In the genomic region with DNA sequence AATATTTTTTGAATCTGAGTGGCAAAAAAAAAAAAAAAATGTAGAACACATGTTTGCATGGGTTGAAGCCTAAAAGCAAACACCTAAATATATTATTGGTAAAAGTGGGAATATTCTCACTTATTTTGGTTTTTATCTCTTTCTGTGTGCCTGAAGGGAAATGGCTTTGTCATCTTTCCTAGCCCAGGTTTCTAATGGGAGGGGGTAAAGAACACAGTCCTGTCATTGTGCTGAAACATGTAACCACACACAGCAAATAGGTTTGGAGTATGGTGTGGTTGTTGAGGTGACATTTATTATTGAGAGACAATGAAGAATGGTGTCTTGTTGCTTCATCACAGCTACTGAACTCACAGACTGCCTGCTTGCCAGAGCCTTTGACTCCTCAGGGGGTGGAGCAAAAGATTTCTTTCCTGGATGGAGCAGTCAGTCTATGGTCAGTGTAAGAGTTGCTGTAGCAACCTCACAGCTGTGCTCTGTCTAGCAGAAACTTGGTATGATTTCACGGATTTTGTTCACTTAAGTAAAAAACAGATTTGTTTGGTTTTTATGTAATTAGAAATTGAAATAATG, we compare ENCODE assay signal across 9 cellular contexts.
DNase-seq lines count a peak whose midpoint lies in the region; TF ChIP-seq lines count a peak whose summit lies in the region.
"Had no signal": no experiment of that assay in that cellular context is flagged by ENCODE, and none has a peak within 500 bp of the region (broad histone marks: within the 10 kb centered on the region; RNA-seq: fewer than 3 reads in every experiment).

No MANE protein-coding gene starts in this region.

- H3K27me3 Mint-ChIP-seq in CD14-positive monocyte (ENCODE audit: low read depth in 3 of 3), result peaks cover 0 to 1% (median 0%) of the 10 kb centered on the region in 3 donors
- H3K27me3 Mint-ChIP-seq in CD8-positive, alpha-beta memory T cell, result no peaks in the 10 kb centered on the region
- H3K27me3 Mint-ChIP-seq: activated CD4-positive, alpha-beta memory T cell treated with anti-CD3 and anti-CD28 coated beads for 36 hours had no signal

- dilution Hi-C loops in mammary epithelial cell (cut with HindIII; ENCODE audit: low sequenced_read_pairs), result no loop called here

- no peak overlapping the region for H3K4me2 ChIP-seq in mammary epithelial cell (ENCODE audit: insufficient read depth, low read depth, low read length)

- H3K9me3 Mint-ChIP-seq in CD14-positive monocyte, result no peaks in the 10 kb centered on the region
- no peaks in the 10 kb centered on the region for H3K9me3 Mint-ChIP-seq in CD8-positive, alpha-beta memory T cell
- H3K9me3 Mint-ChIP-seq: activated CD4-positive, alpha-beta memory T cell treated with anti-CD3 and anti-CD28 coated beads for 36 hours had no signal

- POLR2A ChIA-PET in BJ (lab: Charles Lee), result no interaction called here
- POLR2A ChIA-PET in CD8-positive, alpha-beta memory T cell (lab: Charles Lee), result no interaction called here

- no peaks in the 10 kb centered on the region for H3K27me3 ChIP-seq in BJ (ENCODE audit: control insufficient read depth, insufficient read depth, low read length)
- H3K27me3 ChIP-seq in mammary epithelial cell (ENCODE audit: insufficient read depth, low read length), result no peaks in the 10 kb centered on the region
- H3K27me3 ChIP-seq in CD8-positive, alpha-beta memory T cell (ENCODE audit: insufficient read depth, low read length, poor library complexity, severe bottlenecking), result no peaks in the 10 kb centered on the region

- H3K27ac ChIP-seq in mammary epithelial cell (ENCODE audit: insufficient read depth, low read depth, low read length), result no peak overlapping the region
- no peak overlapping the region for H3K27ac ChIP-seq in CD8-positive, alpha-beta memory T cell (ENCODE audit: low read depth, low read length)

- in situ Hi-C loops in mammary epithelial cell (cut with MboI; ENCODE audit: low sequenced_read_pairs in 2 of 2), result no loop called here

- BruUV-seq in mammary epithelial cell (replicated peaks; lab: Mats Ljungman, UMichigan), result no TSS peak

- no peaks in the 10 kb centered on the region for H3K9me3 ChIP-seq in mammary epithelial cell (replicated peaks; ENCODE audit: insufficient read depth, low read length)
- no peaks in the 10 kb centered on the region for H3K9me3 ChIP-seq in CD8-positive, alpha-beta memory T cell (ENCODE audit: low read length)

- CTCF ChIA-PET in BJ (lab: Yijun Ruan, JAX) (interaction anchor here (1.0 kb wide), 1 partner anchor 71 kb away, joined by 3 read pairs; a partner anchor contains a TSS), mammary epithelial cell (lab: Charles Lee; ENCODE audit: low non-redundant PET) (interaction anchor here (0.7 kb wide), 1 partner anchor 46 kb away, joined by 13 read pairs; no protein-coding TSS in a partner anchor)
- CTCF ChIA-PET in CD8-positive, alpha-beta memory T cell (lab: Charles Lee), result interaction anchor here (1.6 kb wide), 1 partner anchor 22 kb away, joined by 4 read pairs; no protein-coding TSS in a partner anchor

- H3K4me3 ChIP-seq in BJ (ENCODE audit: low read depth, low read length) (no peak overlapping the region), mammary epithelial cell (replicated peaks in 1 of 3; ENCODE audit: insufficient read depth in 1 of 3, low read depth in 2 of 3, low read length in 3 of 3) (no peak overlapping the region)
- H3K4me3 ChIP-seq in CD8-positive, alpha-beta memory T cell (ENCODE audit: low read length), result no peak overlapping the region

- no peak overlapping the region for H3K4me3 Mint-ChIP-seq in CD14-positive monocyte
- no peak overlapping the region for H3K4me3 Mint-ChIP-seq in CD8-positive, alpha-beta memory T cell
- H3K4me3 Mint-ChIP-seq: activated CD4-positive, alpha-beta memory T cell treated with anti-CD3 and anti-CD28 coated beads for 36 hours had no signal

- no peaks in the 10 kb centered on the region for H3K4me1 ChIP-seq in mammary epithelial cell (ENCODE audit: insufficient read depth, low read length)
- H3K4me1 ChIP-seq in CD8-positive, alpha-beta memory T cell (ENCODE audit: insufficient read depth, low read length), result no peaks in the 10 kb centered on the region

- peaks cover 6 to 7% of the 10 kb centered on the region in 2 donors for H3K36me3 Mint-ChIP-seq in CD14-positive monocyte
- peaks cover 0 to 2% (median 2%) of the 10 kb centered on the region in 3 donors for H3K36me3 Mint-ChIP-seq in CD8-positive, alpha-beta memory T cell

- WGBS in mammary epithelial cell (ENCODE audit: low coverage, missing lambda C conversion rate), result 100% methylated on average over 1 of the region's 1 CpG

- DNase-seq in BJ (ENCODE audit: low read depth) (peak; percentile 22), MV-4-11 (lab: John Stamatoyannopoulos, UW) (peak; percentile 35), mammary epithelial cell (peak; percentile 41), kidney tubule cell (ENCODE audit: low spot score) (peak; percentile 59), GDM1 (lab: John Stamatoyannopoulos, UW) (no peak), CD14-positive monocyte (ENCODE audit: low spot score) (no peak), NK-92 (lab: John Stamatoyannopoulos, UW; ENCODE audit: unreplicated experiment) (no peak)
- no peak for DNase-seq in CD8-positive, alpha-beta memory T cell
- DNase-seq: activated CD4-positive, alpha-beta memory T cell treated with anti-CD3 and anti-CD28 coated beads for 36 hours had no signal

- no peak overlapping the region for H2AFZ ChIP-seq in mammary epithelial cell (ENCODE audit: low read depth, low read length)

- peaks cover 4% of the 10 kb centered on the region for H3K4me1 Mint-ChIP-seq in CD14-positive monocyte
- H3K4me1 Mint-ChIP-seq in CD8-positive, alpha-beta memory T cell, result no peaks in the 10 kb centered on the region

- intact Hi-C loops in mammary epithelial cell (cut with micrococcal nuclease), result no loop called here
- intact Hi-C loops in CD14-positive monocyte (cut with micrococcal nuclease), result no loop called here

- H3K36me3 ChIP-seq in BJ (ENCODE audit: control insufficient read depth, insufficient read depth, low read length) (no peaks in the 10 kb centered on the region), mammary epithelial cell (ENCODE audit: insufficient read depth, low read length) (peaks cover 3% of the 10 kb centered on the region)
- H3K36me3 ChIP-seq in CD8-positive, alpha-beta memory T cell (ENCODE audit: insufficient read depth, low read length), result no peaks in the 10 kb centered on the region

- TF ChIP-seq CTCF in BJ (IDR thresholded peaks at IDR 0.05; ENCODE audit: insufficient read depth, low read depth, low read length) (no peak), mammary epithelial cell (conservative IDR thresholded peaks at IDR 0.05 in 1 of 2, IDR thresholded peaks at IDR 0.05 in 1 of 2; ENCODE audit: extremely low read depth in 1 of 2, insufficient read depth in 1 of 2, low read depth in 1 of 2, low read length in 2 of 2) (no peak), CD14-positive monocyte (IDR thresholded peaks at IDR 0.05) (no peak)

- no peaks in the 10 kb centered on the region for H4K20me1 ChIP-seq in mammary epithelial cell (ENCODE audit: insufficient read depth, low read length)

- H3K27ac Mint-ChIP-seq in CD14-positive monocyte, result no peak overlapping the region
- H3K27ac Mint-ChIP-seq in CD8-positive, alpha-beta memory T cell, result no peak overlapping the region
- H3K27ac Mint-ChIP-seq: activated CD4-positive, alpha-beta memory T cell treated with anti-CD3 and anti-CD28 coated beads for 36 hours had no signal

- no peak overlapping the region for H3K9ac ChIP-seq in mammary epithelial cell (ENCODE audit: insufficient read depth, low read length)

- no peaks in the 10 kb centered on the region for H3K79me2 ChIP-seq in mammary epithelial cell (ENCODE audit: insufficient read depth, low read length)

Comparison
In these comparisons a context has a peak if more than half of its experiments do, and no peak if none do; other contexts are left out.
1. DNase-seq: peak in BJ (single experiment), MV-4-11 (single experiment), mammary epithelial cell (single experiment) and kidney tubule cell (single experiment); none in GDM1 (single experiment), CD14-positive monocyte (single experiment), NK-92 (single experiment) and CD8-positive, alpha-beta memory T cell (0 of 5).